ENCODE assay signal across 8 cellular contexts in the genomic region with DNA sequence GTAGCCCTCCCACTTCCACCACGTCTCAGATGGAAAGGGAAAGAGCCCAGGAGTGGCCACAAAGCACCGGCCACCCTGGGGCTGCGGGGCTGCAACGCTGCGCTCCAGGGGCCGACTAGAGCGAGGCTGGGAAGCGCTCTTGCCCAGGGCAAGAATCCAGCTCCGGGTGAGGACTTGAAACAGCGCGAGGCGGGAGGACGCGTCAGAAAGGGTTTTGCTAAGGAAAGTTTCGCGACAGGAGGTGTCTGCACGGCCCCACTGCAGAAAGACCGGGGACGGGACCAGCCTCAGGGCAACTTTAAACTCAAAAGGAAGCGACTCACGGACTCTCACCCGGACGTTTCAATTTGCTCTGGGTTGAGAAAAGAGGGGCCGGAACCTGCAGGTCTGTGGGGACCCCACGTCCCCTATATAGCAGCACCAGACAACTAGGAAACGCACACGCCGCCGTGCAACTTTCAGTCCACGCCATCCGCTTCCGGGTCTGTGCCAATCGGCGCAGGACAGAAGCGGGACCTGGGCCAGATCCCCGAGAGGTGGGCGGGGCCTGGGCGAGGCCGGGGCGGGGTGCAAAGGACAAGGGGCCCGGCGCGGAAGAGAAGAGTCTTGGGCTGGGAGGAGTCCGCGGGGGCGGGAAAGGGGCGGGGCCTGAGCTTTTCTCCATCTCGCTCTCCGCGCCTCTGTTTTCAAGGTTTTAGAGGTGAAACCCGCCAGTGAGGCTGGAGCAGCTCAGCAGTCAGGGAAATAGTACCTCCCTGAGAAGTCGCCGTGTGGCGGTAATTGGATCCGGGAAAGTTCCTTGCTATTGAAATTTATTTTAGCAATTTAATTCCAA. TPM values are rescaled to one million over a fixed set of nuclear protein-coding genes. Genes with fewer than 3 reads are reported as not detected.
DNase-seq lines count a peak whose midpoint lies in the region; ATAC-seq, FAIRE-seq and TF ChIP-seq lines count a peak whose summit lies in the region.

Gene ZNF816 (minus strand): TSS at position 488 of the 835 bp plus-strand sequence. CDS start 6,792 bp downstream, outside the sequence.

- peak within 1 kb of the TSS; percentile 85 for H3K27ac ChIP-seq in AG04450 (ENCODE audit: low read depth, low read length)
- H3K27ac ChIP-seq in kidney (ENCODE audit: low read depth in 2 of 2, low read length in 2 of 2), result peak within 1 kb of the TSS; percentile 78 to 79

- peaks cover 38% of the 10 kb centered on the region for H3K9me3 ChIP-seq in AG04450 (ENCODE audit: control insufficient read depth, insufficient read depth, low read length)
- peaks cover 0 to 19% of the 10 kb centered on the region in 2 donors for H3K9me3 ChIP-seq in kidney (ENCODE audit: control insufficient read depth in 1 of 2, low read length in 2 of 2)

- intact Hi-C loops in kidney (cut with DNase I), result no loop called here

- no peak for TF ChIP-seq CTCF in AG04450 (IDR thresholded peaks at IDR 0.05; ENCODE audit: low read depth, low read length)
- no peak for TF ChIP-seq CTCF in kidney (IDR thresholded peaks at IDR 0.05; ENCODE audit: borderline replicate concordance, extremely low read depth, insufficient read depth)

- peak within 1 kb of the TSS; percentile 81 to 82 for H3K9ac ChIP-seq in kidney (ENCODE audit: low read length in 2 of 2)

- H3K36me3 ChIP-seq in kidney (ENCODE audit: control insufficient read depth in 1 of 2, insufficient read depth in 2 of 2, low read length in 2 of 2), result peaks cover 0 to 5% of the 10 kb centered on the region in 2 donors

- no peaks in the 10 kb centered on the region for H3K27me3 ChIP-seq in AG04450 (ENCODE audit: control insufficient read depth, insufficient read depth, low read length)

- DNase-seq in AG04450 (ENCODE audit: low read depth, low spot score), result peak; percentile 79
- peak; percentile 100 for DNase-seq in NCI-H2227 treated with DMSO at 0.1 percent for 48 hours (lab: John Stamatoyannopoulos, UW)
- peak; percentile 27 to 72 for DNase-seq in cerebellar nuclear complex (lab: John Stamatoyannopoulos, UW)
- DNase-seq in kidney, result peak; percentile 99
- peak; percentile 97 to 99 (median 98) for DNase-seq in stimulated activated CD4-positive, alpha-beta T cell treated with anti-CD3 and anti-CD28 coated beads, Interleukin-12 subunit alpha, Interleukin-12 subunit beta, amount 100 ng/mL, for 48 hours (ENCODE audit: low read depth in 2 of 3, low spot score in 1 of 3)

- POLR2A ChIA-PET in AG04450 (lab: Yijun Ruan, JAX), result interaction anchor here (0.6 to 1.0 kb wide), 3 partner anchors 10 to 620 kb away, joined by 3 to 4 read pairs (median 3); no protein-coding TSS in a partner anchor

- CTCF ChIA-PET in AG04450 (lab: Charles Lee), result interaction anchor here (1.8 kb wide), 1 partner anchor 31 kb away, joined by 7 read pairs; no protein-coding TSS in a partner anchor

- FAIRE-seq in kidney (lab: Jason Lieb, UNC), result no peak

- H3K4me3 ChIP-seq in AG04450 (ENCODE audit: low read depth, low read length) (peak within 1 kb of the TSS; percentile 77), kidney (ENCODE audit: low read length in 2 of 2) (peak within 1 kb of the TSS; percentile 85 to 94)

- H3K4me1 ChIP-seq in kidney (ENCODE audit: control insufficient read depth in 1 of 2, insufficient read depth in 1 of 2, low read depth in 1 of 2, low read length in 2 of 2), result peaks cover 0 to 11% of the 10 kb centered on the region in 2 donors

- ATAC-seq in GM18873 (IDR thresholded peaks at IDR 0.05; ENCODE audit: low FRiP score, unreplicated experiment) (peak; percentile 74), HG03108 (IDR thresholded peaks at IDR 0.05; ENCODE audit: unreplicated experiment) (peak; percentile 94)
- peak; percentile 100 for ATAC-seq in activated CD4-positive, CD25-positive, alpha-beta regulatory T cell treated with anti-CD3 and anti-CD28 coated beads, Interleukin-2, amount 50 U/mL, for 24 hours

RNA-seq across cellular contexts. Expression of gene ZNF816, which starts in this region (rescaled TPM):
- polyA plus RNA-seq in AG04450 (2011; rRNA removed) (4.7 and 6.3 TPM in 2 replicates), kidney (ENCODE audit: insufficient read depth, low read depth, low replicate concordance) (4.4 TPM)
- polyA minus RNA-seq in AG04450 (2011; rRNA and poly(A)+ RNA removed), result 4.4 and 8.6 TPM in 2 replicates
- total RNA-seq in kidney, result 16.6 TPM

Comparison
In these comparisons a context has a peak if more than half of its experiments do, and no peak if none do; other contexts are left out.
1. Peak in every context shown above with its lines: DNase-seq, ATAC-seq, H3K4me3 ChIP-seq and H3K27ac ChIP-seq.
2. DNase-seq: peak in every context shown above with its lines; median percentile 100 in NCI-H2227 treated with DMSO at 0.1 percent for 48 hours; 99 in kidney; 98 in stimulated activated CD4-positive, alpha-beta T cell treated with anti-CD3 and anti-CD28 coated beads, Interleukin-12 subunit alpha, Interleukin-12 subunit beta, amount 100 ng/mL, for 48 hours; 79 in AG04450; 50 in cerebellar nuclear complex.